ENCODE assay signal across 24 cellular contexts in the genomic region with DNA sequence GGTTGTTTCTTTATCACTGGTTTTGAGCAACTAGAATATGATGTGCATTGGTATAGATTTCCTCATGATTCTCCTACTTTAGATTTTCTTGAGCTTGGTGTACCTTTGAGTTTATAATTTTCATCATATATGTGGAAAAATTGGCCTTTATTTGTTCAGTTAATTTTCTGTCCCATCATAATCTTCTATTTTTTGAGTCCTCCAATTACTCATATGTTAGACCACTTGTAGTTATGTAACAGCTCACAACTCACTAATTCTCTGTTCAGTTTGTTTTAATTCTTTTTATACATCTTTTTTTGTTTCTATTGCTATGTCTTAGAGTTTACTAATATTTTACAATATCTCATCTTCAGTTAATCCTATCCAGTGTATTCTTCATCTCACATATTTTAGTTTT.
"Had no signal": no experiment of that assay in that cellular context is flagged by ENCODE, and none has a peak within 500 bp of the region (broad histone marks: within the 10 kb centered on the region; RNA-seq: fewer than 3 reads in every experiment).

No MANE protein-coding gene starts in this region.

- H3K36me3 ChIP-seq: stomach, suprapubic skin, thoracic aorta, thyroid gland, tibial artery, tibial nerve, transverse colon, upper lobe of left lung, upper lobe of right lung, uterus, vagina had no signal

- H3K4me3 ChIP-seq: stomach, suprapubic skin, testis, thoracic aorta, thyroid gland, tibial artery, tibial nerve, transverse colon, upper lobe of left lung, upper lobe of right lung, uterus, vagina had no signal

- H3K4me1 ChIP-seq: stomach, suprapubic skin, testis, thyroid gland, tibial artery, transverse colon, upper lobe of left lung, upper lobe of right lung, uterus, vagina had no signal

- DNase-seq: stimulated activated CD4-positive, alpha-beta T cell treated with anti-CD3 and anti-CD28 coated beads, Interleukin-2, amount 100 ng/mL, for 48 hours; stimulated activated CD4-positive, alpha-beta T cell treated with anti-CD3 and anti-CD28 coated beads, Interleukin-4, amount 100 ng/mL, for 1 hour; stimulated activated CD4-positive, alpha-beta T cell treated with anti-CD3 and anti-CD28 coated beads, Interleukin-4, amount 100 ng/mL, for 24 hours; stimulated activated CD4-positive, alpha-beta T cell treated with anti-CD3 and anti-CD28 coated beads, Interleukin-4, amount 100 ng/mL, for 4 hours; stimulated activated CD8-positive, alpha-beta memory T cell treated with anti-CD3 and anti-CD28 coated beads, Interleukin-4, amount 100 ng/mL, for 48 hours; stimulated activated naive B cell treated with anti-CD40 and anti-IgM and Interleukin-4, amounts not matched to agents 10 μg/mL and 1 μg/mL and 100 μg/mL, for 72 hours; stimulated activated naive CD4-positive, alpha-beta T cell; stimulated activated naive CD4-positive, alpha-beta T cell treated with Interleukin-2 at 50 U/mL for 16 hours; stimulated activated naive CD8-positive, alpha-beta T cell treated with anti-CD3 and anti-CD28 coated beads, Interleukin-15, amount 100 ng/mL, for 72 hours; stimulated activated naive CD8-positive, alpha-beta T cell treated with anti-CD3 and anti-CD28 coated beads, Interleukin-15, Interleukin-2, amounts not matched to agents 100 U/mL and 50 U/mL, for 24 hours; stomach; substantia nigra; testis; thyroid gland; tibial artery; transverse colon; trophoblast cell; upper lobe of left lung; upper lobe of right lung; uterus had no signal

- H3K9me3 ChIP-seq: stomach, suprapubic skin, testis, thoracic aorta, thyroid gland, tibial artery, transverse colon, upper lobe of left lung, upper lobe of right lung, uterus, vagina had no signal

- H3K27ac ChIP-seq: stomach, suprapubic skin, testis, thoracic aorta, thyroid gland, tibial artery, tibial nerve, transverse colon, upper lobe of left lung, upper lobe of right lung, uterus, vagina had no signal
